In the genomic region with DNA sequence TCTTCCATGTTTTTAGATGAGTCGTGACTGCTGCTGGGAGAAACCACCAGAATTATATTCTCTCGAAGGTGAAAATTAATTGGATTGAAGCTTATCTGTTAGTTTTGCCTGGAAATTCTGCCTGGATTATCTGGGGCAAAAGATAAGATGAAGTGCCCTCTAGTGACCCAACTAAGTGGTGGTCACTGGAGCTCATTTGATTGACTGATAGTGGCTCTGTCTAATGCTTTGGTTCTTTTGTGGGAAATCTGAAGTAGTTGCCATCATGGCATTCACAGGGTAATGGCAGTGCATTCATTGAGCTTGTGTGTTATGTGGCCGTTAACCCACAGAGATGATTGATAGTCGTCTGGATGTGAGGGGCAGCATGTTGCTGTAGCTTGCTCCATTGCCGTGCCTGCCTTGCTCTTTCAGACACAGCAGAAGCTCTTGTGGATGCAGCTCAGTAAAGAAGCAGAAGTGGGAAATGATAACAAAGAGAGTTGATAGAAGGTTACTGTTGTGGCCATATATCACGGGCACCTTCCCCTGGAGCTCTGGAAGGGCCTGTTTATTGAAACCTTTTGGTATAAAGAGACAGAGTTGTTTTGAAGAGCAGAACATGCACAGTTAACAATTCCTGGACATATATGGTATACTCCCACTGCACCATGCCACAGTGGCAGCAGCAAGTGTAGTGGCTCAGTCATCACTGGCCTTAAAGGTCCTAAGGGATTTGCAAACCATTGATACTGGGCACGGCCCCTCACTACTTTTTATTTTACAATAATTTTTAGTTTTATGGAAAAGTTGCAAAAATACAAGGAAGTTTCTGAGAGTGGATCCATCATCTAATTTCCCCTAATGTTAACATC, we compare ENCODE assay signal across 2 cellular contexts.
TF ChIP-seq lines count a peak whose summit lies in the region.

No MANE protein-coding gene starts in this region.

TF ChIP-seq in Ishikawa, 13 proteins besides CTCF, POLR2A, EP300 and RAD21:
- TF ChIP-seq EGR1 (IDR thresholded peaks at IDR 0.05) (no peak), TCF12 (IDR thresholded peaks at IDR 0.05; ENCODE audit: low read depth) (no peak), TEAD4 (IDR thresholded peaks at IDR 0.05) (no peak)

TF ChIP-seq in GM12878, 131 proteins besides CTCF, POLR2A, EP300 and RAD21:
- TF ChIP-seq CHD4 (IDR thresholded peaks at IDR 0.05) = no peak
- TF ChIP-seq SMC3 (IDR thresholded peaks at IDR 0.05; ENCODE audit: borderline replicate concordance, low read length) = 0 out of 2 replicates have a peak, but pooled peaks have one; percentile 8
